In the genomic region with DNA sequence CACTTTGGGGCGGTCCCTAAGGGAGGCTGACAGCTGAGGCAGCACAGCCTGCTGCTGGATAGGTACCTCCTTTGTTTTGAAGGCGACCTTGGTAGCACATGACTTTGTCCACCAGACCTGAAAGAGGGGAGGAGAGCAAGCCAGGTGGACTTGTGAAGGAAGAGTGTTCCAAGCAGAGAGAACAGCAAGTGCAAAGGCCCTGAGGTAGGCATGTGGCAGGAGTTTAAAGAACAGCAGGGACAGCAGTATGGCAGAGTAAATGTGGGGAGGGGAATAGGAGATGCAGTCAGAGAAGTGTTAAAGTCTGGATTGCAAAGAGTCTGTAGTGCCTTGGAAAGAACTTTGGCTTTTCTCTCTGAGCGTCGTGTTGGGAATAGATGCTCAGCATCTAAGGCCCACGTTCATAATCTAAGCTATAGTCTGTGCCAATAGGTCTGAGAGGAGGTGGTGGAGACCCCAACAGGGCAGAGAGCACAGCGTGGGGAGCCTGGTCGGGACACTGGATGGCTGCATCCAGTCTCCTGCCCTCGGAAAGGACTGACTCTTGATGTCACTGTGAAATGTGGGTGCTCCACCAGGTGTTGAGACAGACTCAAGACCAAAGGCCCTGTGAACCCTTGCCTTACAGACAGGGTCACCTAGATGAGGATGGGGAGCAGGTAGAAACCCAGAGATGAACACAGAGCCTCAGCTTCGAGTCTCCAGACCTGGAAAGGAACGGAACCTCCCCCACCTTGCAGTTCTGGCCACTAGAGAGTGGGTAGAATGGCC, we compare ENCODE assay signal across 28 cellular contexts.
"Had no signal": no experiment of that assay in that cellular context is flagged by ENCODE, and none has a peak within 500 bp of the region (broad histone marks: within the 10 kb centered on the region; RNA-seq: fewer than 3 reads in every experiment).

No MANE protein-coding gene starts in this region.

- H3K4me1 Mint-ChIP-seq: stimulated activated memory B cell treated with anti-CD40 and anti-IgM and Interleukin-4, amounts not matched to agents 10 μg/mL and 1 μg/mL and 100 μg/mL, for 72 hours had no signal

- H3K27ac ChIP-seq: colonic mucosa, epithelial cell of prostate, heart left ventricle, hepatocyte, neutrophil, prostate gland, right atrium auricular region, sigmoid colon, testis, tibial nerve, upper lobe of left lung had no signal

- H3K4me3 ChIP-seq: colonic mucosa, gastrocnemius medialis, heart left ventricle, hepatocyte, mucosa of descending colon, prostate gland, right atrium auricular region, sigmoid colon, testis, tibial nerve, upper lobe of left lung had no signal

- H3K27me3 Mint-ChIP-seq: dendritic cell treated with granulocyte-macrophage colony-stimulating factor and Interleukin-4, amounts not matched to agents 40 ng/mL and 50 ng/mL, for 4 days; naive B cell had no signal

- H3K4me1 ChIP-seq: colonic mucosa, gastrocnemius medialis, prostate gland, right atrium auricular region, tibial nerve, upper lobe of left lung had no signal

- H3K36me3 Mint-ChIP-seq: mesothelial cell of epicardium; stimulated activated memory B cell treated with anti-CD40 and anti-IgM and Interleukin-4, amounts not matched to agents 10 μg/mL and 1 μg/mL and 100 μg/mL, for 72 hours had no signal

- H3K27ac Mint-ChIP-seq: dendritic cell treated with granulocyte-macrophage colony-stimulating factor and Interleukin-4, amounts not matched to agents 40 ng/mL and 50 ng/mL, for 4 days; endodermal cell; nephron progenitor cell; stimulated activated memory B cell treated with anti-CD40 and anti-IgM and Interleukin-4, amounts not matched to agents 10 μg/mL and 1 μg/mL and 100 μg/mL, for 72 hours had no signal

- FAIRE-seq: kidney, urothelium cell line had no signal

- DNase-seq: cerebellar nuclear complex; colonic mucosa; effector CD8-positive, alpha-beta T cell; endodermal cell; foreskin fibroblast; gastrocnemius medialis; heart left ventricle; kidney; mesenchymal stem cell; mucosa of descending colon; naive B cell; nephron progenitor cell; sigmoid colon; stimulated activated CD4-positive, alpha-beta T cell treated with anti-CD3 and anti-CD28 coated beads, Interleukin-4, amount 100 ng/mL, for 4 hours; stimulated activated naive CD8-positive, alpha-beta T cell treated with anti-CD3 and anti-CD28 coated beads, Interleukin-15, Interleukin-2, amounts not matched to agents 100 U/mL and 50 U/mL, for 24 hours; substantia nigra; upper lobe of left lung had no signal

- H3K4me3 Mint-ChIP-seq: dendritic cell treated with granulocyte-macrophage colony-stimulating factor and Interleukin-4, amounts not matched to agents 40 ng/mL and 50 ng/mL, for 4 days; endodermal cell; mesothelial cell of epicardium; naive B cell; nephron progenitor cell; stimulated activated memory B cell treated with anti-CD40 and anti-IgM and Interleukin-4, amounts not matched to agents 10 μg/mL and 1 μg/mL and 100 μg/mL, for 72 hours had no signal

- H3K36me3 ChIP-seq: colonic mucosa, gastrocnemius medialis, heart left ventricle, neutrophil, prostate gland, right atrium auricular region, sigmoid colon, tibial nerve, upper lobe of left lung had no signal

- H3K9me3 ChIP-seq: colonic mucosa, gastrocnemius medialis, heart left ventricle, mucosa of descending colon, neutrophil, prostate gland, right atrium auricular region, sigmoid colon, testis, upper lobe of left lung had no signal

- H3K27me3 ChIP-seq: colonic mucosa, gastrocnemius medialis, hepatocyte, neutrophil, right atrium auricular region, sigmoid colon, testis, tibial nerve, upper lobe of left lung had no signal

- H3K9me3 Mint-ChIP-seq: dendritic cell treated with granulocyte-macrophage colony-stimulating factor and Interleukin-4, amounts not matched to agents 40 ng/mL and 50 ng/mL, for 4 days; endodermal cell; naive B cell had no signal
